ENCODE assay signal across 8 cellular contexts in genomic region chr6:167825759-167826229, GRCh38. TPM values are rescaled to one million over a fixed set of nuclear protein-coding genes. Genes with fewer than 3 reads are reported as not detected.
A peak's percentile ranks its signal among the peaks of the same experiment; 100 is the strongest.
DNase-seq lines count a peak whose midpoint lies in the region; ATAC-seq, FAIRE-seq and TF ChIP-seq lines count a peak whose summit lies in the region.

No MANE protein-coding gene starts in this region.

- no peaks in the 10 kb centered on the region for H3K9me3 ChIP-seq in H1 (ENCODE audit: insufficient read depth in 2 of 2, low read depth in 1 of 2, low read length in 1 of 2)
- no peaks in the 10 kb centered on the region for H3K9me3 ChIP-seq in testis

- TF ChIP-seq RAD21 in H1 (IDR thresholded peaks at IDR 0.05 in 1 of 2, conservative IDR thresholded peaks at IDR 0.05 in 1 of 2; ENCODE audit: low read depth in 2 of 2, low read length in 2 of 2): no peak; a peak in 1 of 4 replicates

- TF ChIP-seq POLR2A in H1 (IDR thresholded peaks at IDR 0.05; ENCODE audit: control extremely low read depth in 1 of 2, low read depth in 2 of 2, low read length in 2 of 2) (peak in 1 of 2 experiments; percentile 54; a peak in 2 of 3 replicates), testis (IDR thresholded peaks at IDR 0.05) (no peak)

- H3K27ac ChIP-seq in VCaP: peak overlapping the region; percentile 88
- peak overlapping the region; percentile 55; the same call in 1 of the 2 replicates for H3K27ac ChIP-seq in H1 (ENCODE audit: low read depth, low read length)
- H3K27ac ChIP-seq in mesendoderm (ENCODE audit: low read depth, low read length): peak overlapping the region; percentile 71
- peak overlapping the region; percentile 31 to 71 for H3K27ac ChIP-seq in testis

- peak; percentile 90 for DNase-seq in DMS53 (lab: John Stamatoyannopoulos, UW)
- peak; percentile 41 to 91 for DNase-seq in H1 (ENCODE audit: low read depth in 1 of 2, low spot score in 2 of 2)
- DNase-seq in mesendoderm: peak; percentile 89
- peak; percentile 83 for DNase-seq in testis
- DNase-seq in CD1c-positive myeloid dendritic cell (ENCODE audit: extremely low spot score): no peak

- no peak for FAIRE-seq in H1 (lab: Jason Lieb, UNC)

- H3K4me1 ChIP-seq in H1 (replicated peaks in 1 of 4; ENCODE audit: control insufficient read depth in 3 of 4, insufficient read depth in 4 of 4, low read length in 3 of 4) (peaks cover 0 to 2% (median under 1%) of the 10 kb centered on the region in 4 experiments; a peak in 4 of 7 replicates), mesendoderm (ENCODE audit: control insufficient read depth, low read depth, low read length) (no peaks in the 10 kb centered on the region), testis (no peaks in the 10 kb centered on the region)

- H4K8ac ChIP-seq in H1 (ENCODE audit: extremely low read depth, insufficient read depth, low read length) (peak overlapping the region; percentile 97; the same call in 1 of the 2 replicates), mesendoderm (ENCODE audit: low read depth, low read length) (no peak overlapping the region)

- H4K5ac ChIP-seq in H1 (ENCODE audit: insufficient read length, low read depth, low read length): peak overlapping the region; percentile 78
- no peak overlapping the region for H4K5ac ChIP-seq in mesendoderm (ENCODE audit: low read length)

- H2BK15ac ChIP-seq in H1 (ENCODE audit: low read length) (no peak overlapping the region), mesendoderm (replicated peaks; ENCODE audit: low read depth) (no peak overlapping the region)

- H4K91ac ChIP-seq in H1 (replicated peaks; ENCODE audit: insufficient read length, low read length): peak overlapping the region; percentile 65

- H3K79me2 ChIP-seq in H1 (ENCODE audit: control insufficient read depth in 1 of 2, insufficient read depth in 2 of 2, low read length in 2 of 2): peaks cover 14 to 33% of the 10 kb centered on the region in 2 experiments
- H3K79me2 ChIP-seq in mesendoderm (ENCODE audit: control insufficient read depth, insufficient read depth, low read length): peaks cover 22% of the 10 kb centered on the region

- H3K18ac ChIP-seq in H1 (ENCODE audit: extremely low read depth, low read length) (peak overlapping the region; percentile 86), mesendoderm (ENCODE audit: low read length) (peak overlapping the region; percentile 91)

- peaks cover 12% of the 10 kb centered on the region for H3K23me2 ChIP-seq in H1 (ENCODE audit: low read depth, low read length)

- peak overlapping the region; percentile 62 for H2BK12ac ChIP-seq in H1 (ENCODE audit: low read depth, low read length)

- H3K4me3 ChIP-seq in H1 (ENCODE audit: extremely low read depth in 1 of 4, insufficient read depth in 2 of 4, low read depth in 3 of 4, low read length in 4 of 4) (peak overlapping the region; percentile 88 to 100 (median 96)), mesendoderm (ENCODE audit: low read length) (peak overlapping the region; percentile 91), testis (peak overlapping the region; percentile 67 to 84)

- no peak for TF ChIP-seq CTCF in VCaP (conservative IDR thresholded peaks at IDR 0.05)
- TF ChIP-seq CTCF in H1 (IDR thresholded peaks at IDR 0.05; ENCODE audit: control extremely low read depth in 1 of 3, insufficient read depth in 1 of 3, low read depth in 1 of 3, low read length in 3 of 3): peak in 1 of 3 experiments; percentile 10; a peak in 1 of 4 replicates
- TF ChIP-seq CTCF in testis (IDR thresholded peaks at IDR 0.05): no peak

- peaks cover 0 to 18% (median 0%) of the 10 kb centered on the region in 4 experiments; a peak in 2 of 8 replicates for H3K36me3 ChIP-seq in H1 (ENCODE audit: control insufficient read depth in 2 of 4, insufficient read depth in 4 of 4, low read length in 3 of 4)
- H3K36me3 ChIP-seq in mesendoderm (ENCODE audit: control insufficient read depth, insufficient read depth, low read length): peaks cover 3% of the 10 kb centered on the region
- H3K36me3 ChIP-seq in testis (ENCODE audit: low read depth, missing control alignments): no peaks in the 10 kb centered on the region

- H3K23ac ChIP-seq in H1 (ENCODE audit: insufficient read length): no peak overlapping the region
- H3K23ac ChIP-seq in mesendoderm (ENCODE audit: low read length): peak overlapping the region; percentile 100

- peak overlapping the region; percentile 98 for H2AFZ ChIP-seq in H1 (ENCODE audit: low read length)

- H3K56ac ChIP-seq in H1 (replicated peaks; ENCODE audit: insufficient read length, low read depth, low read length): no peak overlapping the region
- peak overlapping the region; percentile 97 for H3K56ac ChIP-seq in mesendoderm (ENCODE audit: low read length)

- intact Hi-C loops in testis (cut with DNase I; ENCODE audit: low total_unique reads): no loop called here

- no peak overlapping the region for H3K14ac ChIP-seq in H1 (ENCODE audit: insufficient read length)

- H2BK5ac ChIP-seq in H1 (ENCODE audit: low read depth, low read length) (peak overlapping the region; percentile 85; the same call in 1 of the 2 replicates), mesendoderm (ENCODE audit: low read length) (no peak overlapping the region)

- peaks cover 7 to 8% of the 10 kb centered on the region in 2 experiments for H4K20me1 ChIP-seq in H1 (replicated peaks in 1 of 2; ENCODE audit: control insufficient read depth in 1 of 2, insufficient read depth in 2 of 2, low read length in 2 of 2)

- POLR2A ChIA-PET in H1 (lab: Charles Lee; ENCODE audit: partially characterized antibody): interaction anchor here (1.7 kb wide), 1 partner anchor 22 kb away, joined by 5 read pairs; no protein-coding TSS in a partner anchor

- H3K4ac ChIP-seq in H1 (replicated peaks; ENCODE audit: insufficient read length, low read depth, low read length) (peak overlapping the region; percentile 91), mesendoderm (ENCODE audit: low read depth, low read length) (peak overlapping the region; percentile 73)

- CTCF ChIA-PET in H1 (lab: Charles Lee; ENCODE audit: partially characterized antibody): interaction anchor here (0.9 kb wide), 1 partner anchor 9 kb away, joined by 3 read pairs; no protein-coding TSS in a partner anchor

- no peak for TF ChIP-seq EP300 in H1 (IDR thresholded peaks at IDR 0.05; ENCODE audit: borderline replicate concordance in 1 of 2, low read depth in 2 of 2, low read length in 2 of 2)

- no peak overlapping the region for H2BK20ac ChIP-seq in H1 (ENCODE audit: low read length)

- H3K9ac ChIP-seq in H1 (replicated peaks in 1 of 4; ENCODE audit: extremely low read depth in 1 of 4, low read depth in 3 of 4, low read length in 3 of 4) (peak overlapping the region; percentile 55 to 82 (median 70); a peak in 6 of 7 replicates), mesendoderm (ENCODE audit: low read length) (peak overlapping the region; percentile 93)

- 2% methylated on average over 40 of the region's 47 CpGs; no CpG with 5 or more reads in 1 of the 2 experiments for WGBS in H1 (ENCODE audit: extremely low coverage in 1 of 2, insufficient coverage in 1 of 2, insufficient read length in 1 of 2, insufficient replicate concordance in 2 of 2, low coverage in 1 of 2, low lambda C conversion rate in 2 of 2, missing lambda C conversion rate in 1 of 2), 2 experiments
- WGBS in mesendoderm (ENCODE audit: extremely low coverage, insufficient coverage, low lambda C conversion rate): no CpG with 5 or more reads among the region's 47 CpGs
- WGBS in testis, 2 donors: 0% methylated on average over 7 to 45 of the region's 47 CpGs

- ATAC-seq in HG02938 (IDR thresholded peaks at IDR 0.05; ENCODE audit: unreplicated experiment) (peak; percentile 30), HG03108 (IDR thresholded peaks at IDR 0.05; ENCODE audit: unreplicated experiment) (no peak)

- no peaks in the 10 kb centered on the region for H3K79me1 ChIP-seq in H1 (ENCODE audit: low read depth, low read length)
- H3K79me1 ChIP-seq in mesendoderm (ENCODE audit: low read length): peaks cover 2% of the 10 kb centered on the region

- no peaks in the 10 kb centered on the region; a peak in 2 of 7 replicates for H3K27me3 ChIP-seq in H1 (replicated peaks in 1 of 4; ENCODE audit: control insufficient read depth in 3 of 4, extremely low read depth in 1 of 4, insufficient read depth in 3 of 4, low read length in 3 of 4)
- H3K27me3 ChIP-seq in mesendoderm (ENCODE audit: insufficient read depth, low read length, poor library complexity): no peaks in the 10 kb centered on the region
- no peaks in the 10 kb centered on the region for H3K27me3 ChIP-seq in testis

- H2BK120ac ChIP-seq in H1 (replicated peaks; ENCODE audit: low read depth, low read length) (no peak overlapping the region), mesendoderm (ENCODE audit: low read depth, low read length) (no peak overlapping the region)

- H3K4me2 ChIP-seq in H1 (ENCODE audit: insufficient read depth in 1 of 2, low read depth in 2 of 2, low read length in 2 of 2) (peak overlapping the region; percentile 93 to 96), mesendoderm (ENCODE audit: low read length) (peak overlapping the region; percentile 80)

- no peak overlapping the region for H2AK5ac ChIP-seq in H1 (ENCODE audit: low read depth, low read length)
- H2AK5ac ChIP-seq in mesendoderm (ENCODE audit: low read length): no peak overlapping the region

TF ChIP-seq in H1, 55 proteins besides CTCF, POLR2A, EP300 and RAD21 (continues in another document):
- TF ChIP-seq ASH2L (IDR thresholded peaks at IDR 0.05; ENCODE audit: low read length) (peak; percentile 72), HDAC2 (IDR thresholded peaks at IDR 0.05; ENCODE audit: borderline replicate concordance in 1 of 2, low read depth in 2 of 2, low read length in 2 of 2) (0 out of 4 replicates have a peak, but pooled peaks of 1 of the 2 experiments have one; percentile 31), TBP (IDR thresholded peaks at IDR 0.05; ENCODE audit: low read depth, low read length) (0 out of 2 replicates have a peak, but pooled peaks have one; percentile 40)
- TF ChIP-seq, protein P1, sequence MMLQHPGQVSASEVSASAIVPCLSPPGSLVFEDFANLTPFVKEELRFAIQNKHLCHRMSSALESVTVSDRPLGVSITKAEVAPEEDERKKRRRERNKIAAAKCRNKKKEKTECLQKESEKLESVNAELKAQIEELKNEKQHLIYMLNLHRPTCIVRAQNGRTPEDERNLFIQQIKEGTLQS (IDR thresholded peaks at IDR 0.05; ENCODE audit: insufficient read depth, low read depth, low read length): no peak

RNA-seq across cellular contexts. Expression of gene AFDN, which starts 0.9 kb away (rescaled TPM):
- total RNA-seq in H1 (2021; fragmentation: NEBNext Ultra II Directional; extraction: Animal tissue kit (Norgen Biotek cat#: 25700)): 192 and 196 TPM in 2 replicates
- polyA plus RNA-seq in H1 (2011; rRNA removed) (53.4 and 58.7 TPM in 2 replicates), testis (ENCODE audit: insufficient read depth, low read depth, low replicate concordance) (87.6 TPM)
- 95.2 TPM for polyA plus RNA-seq in H1 (2011; cell fraction: cytosol; rRNA removed)
- 239 TPM for polyA plus RNA-seq in H1 (2011; cell fraction: nucleus; rRNA removed)
- polyA plus RNA-seq in H1 (2012, experiment 1 of 2): 116 to 142 TPM (median 133 TPM) in 4 replicates
- polyA plus RNA-seq in H1 (2012, experiment 2 of 2): 6.9 TPM
- polyA plus RNA-seq in H1 (2013, experiment 1 of 2): 132 TPM
- 117 TPM for polyA plus RNA-seq in H1 (2013, experiment 2 of 2)
- polyA minus RNA-seq in H1 (2011; rRNA and poly(A)+ RNA removed): 177 and 199 TPM in 2 replicates
- polyA minus RNA-seq in H1 (2011; cell fraction: cytosol; rRNA and poly(A)+ RNA removed): 154 TPM
- 329 TPM for polyA minus RNA-seq in H1 (2011; cell fraction: nucleus; rRNA and poly(A)+ RNA removed)
- polyA plus RNA-seq in mesendoderm (2013, experiment 1 of 2): 115 TPM
- 113 TPM for polyA plus RNA-seq in mesendoderm (2013, experiment 2 of 2)
- 100 to 1,000 TPM; 291 to 333 TPM for total RNA-seq in testis
